In genomic region chr7:126856691-126857291, GRCh38 we compare ENCODE assay signal across 8 cellular contexts.
DNase-seq lines count a peak whose midpoint lies in the region; ATAC-seq and TF ChIP-seq lines count a peak whose summit lies in the region.

No MANE protein-coding gene starts in this region.

- peak; percentile 24 to 76 (median 74); a peak in 4 of 6 replicates for TF ChIP-seq CTCF in HCT116 (IDR thresholded peaks at IDR 0.05 in 2 of 3, conservative IDR thresholded peaks at IDR 0.05 in 1 of 3; ENCODE audit: borderline replicate concordance in 1 of 3, insufficient read depth in 1 of 3, low read depth in 2 of 3, low read length in 2 of 3)

- H3K4me3 Mint-ChIP-seq in activated T-helper 17 cell treated with anti-CD3 and anti-CD28 coated beads, Interleukin-2, amount 50 U/mL, for 72 hours, result no peak overlapping the region

- H3K9me3 ChIP-seq in HCT116 (ENCODE audit: control insufficient read depth in 1 of 2, insufficient read depth in 1 of 2, low read depth in 1 of 2, low read length in 2 of 2), result no peaks in the 10 kb centered on the region

- H3K27ac ChIP-seq in HCT116 (ENCODE audit: low read depth, low read length), result no peak overlapping the region

- H3K27me3 ChIP-seq in HCT116 (ENCODE audit: insufficient read depth, low read length), result peaks cover 47% of the 10 kb centered on the region

- H2AFZ ChIP-seq in HCT116 (ENCODE audit: low read depth, low read length, poor library complexity, severe bottlenecking), result no peak overlapping the region

- H3K4me3 ChIP-seq in HCT116 (replicated peaks in 1 of 2; ENCODE audit: low read depth in 1 of 2, low read length in 2 of 2), result no peak overlapping the region

- no peaks in the 10 kb centered on the region for H3K36me3 ChIP-seq in HCT116 (ENCODE audit: control insufficient read depth in 1 of 2, insufficient read depth in 2 of 2, low read length in 2 of 2)

- no TSS peak for BruUV-seq in HCT116 (replicated peaks; lab: Mats Ljungman, UMichigan)

- no peaks in the 10 kb centered on the region for H3K4me1 Mint-ChIP-seq in activated T-helper 17 cell treated with anti-CD3 and anti-CD28 coated beads, Interleukin-2, amount 50 U/mL, for 72 hours

- POLR2A ChIA-PET in HCT116 (lab: Charles Lee), result no interaction called here

- TF ChIP-seq RAD21 in HCT116 (IDR thresholded peaks at IDR 0.05; ENCODE audit: low read depth), result peak; percentile 34; the same call in 1 of the 2 replicates

- ATAC-seq in GM18505 (IDR thresholded peaks at IDR 0.05; ENCODE audit: unreplicated experiment) (peak; percentile 80), HCT116 (peak; percentile 70), HG03280 (IDR thresholded peaks at IDR 0.05; ENCODE audit: unreplicated experiment) (no peak)
- no peak for ATAC-seq in activated T-helper 17 cell treated with anti-CD3 and anti-CD28 coated beads, Interleukin-2, amount 50 U/mL, for 72 hours (replicated peaks)

- H3K36me3 Mint-ChIP-seq in activated T-helper 17 cell treated with anti-CD3 and anti-CD28 coated beads, Interleukin-2, amount 50 U/mL, for 72 hours (ENCODE audit: low read depth), result no peaks in the 10 kb centered on the region

- H3K4me1 ChIP-seq in HCT116 (ENCODE audit: control insufficient read depth in 1 of 2, insufficient read depth in 2 of 2, low read length in 2 of 2), result no peaks in the 10 kb centered on the region

- DNase-seq in HCT116 (ENCODE audit: low read depth, low spot score) (peak; percentile 8), NCI-H69 (lab: John Stamatoyannopoulos, UW) (peak; percentile 57), germinal center (ENCODE audit: low spot score) (peak; percentile 23), C1 segment of cervical spinal cord (lab: John Stamatoyannopoulos, UW) (no peak)
- no peak for DNase-seq in activated T-cell treated with anti-CD3 and anti-CD28 coated beads, Interleukin-2, amount 50 U/mL, for 1 hour

- peaks cover 9% of the 10 kb centered on the region for H3K27me3 Mint-ChIP-seq in activated T-helper 17 cell treated with anti-CD3 and anti-CD28 coated beads, Interleukin-2, amount 50 U/mL, for 72 hours

- CTCF ChIA-PET in HCT116 (lab: Charles Lee), result interaction anchor here (0.6 kb wide), 1 partner anchor 22 kb away, joined by 3 read pairs; no protein-coding TSS in a partner anchor

- no peak overlapping the region for H3K4me2 ChIP-seq in HCT116 (ENCODE audit: low read length)

- TF ChIP-seq POLR2A in GM18505 (IDR thresholded peaks at IDR 0.05; ENCODE audit: borderline replicate concordance, extremely low read depth, insufficient read depth, insufficient read length) (no peak), HCT116 (IDR thresholded peaks at IDR 0.05; ENCODE audit: borderline replicate concordance, extremely low read depth, insufficient read depth, insufficient read length) (no peak)

- no peaks in the 10 kb centered on the region for H3K79me2 ChIP-seq in HCT116 (ENCODE audit: insufficient read depth, low read length)

- no peak overlapping the region for H3K27ac Mint-ChIP-seq in activated T-helper 17 cell treated with anti-CD3 and anti-CD28 coated beads, Interleukin-2, amount 50 U/mL, for 72 hours

- no peaks in the 10 kb centered on the region for H3K9me2 ChIP-seq in HCT116 (ENCODE audit: insufficient read depth)

- no peak overlapping the region for H3K9ac ChIP-seq in HCT116 (ENCODE audit: low read length)

- H4K20me1 ChIP-seq in HCT116 (ENCODE audit: insufficient read depth), result no peaks in the 10 kb centered on the region

- intact Hi-C loops in HCT116 (cut with micrococcal nuclease), result loop anchor here (5.0 kb wide), 1 partner anchor 41 kb away; no protein-coding TSS in a partner anchor

- H3K9me3 Mint-ChIP-seq in activated T-helper 17 cell treated with anti-CD3 and anti-CD28 coated beads, Interleukin-2, amount 50 U/mL, for 72 hours, result no peaks in the 10 kb centered on the region

- RAD21 ChIA-PET in HCT116 (lab: Charles Lee; ENCODE audit: low non-redundant PET in 1 of 2, low total read pairs in 2 of 2, uncharacterized antibody in 2 of 2, unreplicated experiment in 2 of 2), result no interaction called here

TF ChIP-seq in HCT116, 20 proteins besides CTCF, POLR2A, EP300 and RAD21:
- TF ChIP-seq SP1 (IDR thresholded peaks at IDR 0.05; ENCODE audit: low read depth) (no peak), POLR2AphosphoS5 (IDR thresholded peaks at IDR 0.05; ENCODE audit: low read depth, low read length) (no peak), REST (IDR thresholded peaks at IDR 0.05; ENCODE audit: low read depth) (no peak), EGR1 (IDR thresholded peaks at IDR 0.05; ENCODE audit: low read depth) (no peak), EZH2phosphoT487 (IDR thresholded peaks at IDR 0.05; ENCODE audit: borderline replicate concordance) (no peak), ELF1 (IDR thresholded peaks at IDR 0.05; ENCODE audit: borderline replicate concordance, low read depth) (no peak)

Comparison
In these comparisons a context has a peak if more than half of its experiments do, and no peak if none do; other contexts are left out.
1. ATAC-seq: peak in GM18505 (single experiment) and HCT116 (single experiment); none in activated T-helper 17 cell treated with anti-CD3 and anti-CD28 coated beads, Interleukin-2, amount 50 U/mL, for 72 hours (single experiment) and HG03280 (single experiment).
2. DNase-seq: peak in HCT116 (single experiment), NCI-H69 (single experiment) and germinal center (single experiment); none in C1 segment of cervical spinal cord (0 of 14) and activated T-cell treated with anti-CD3 and anti-CD28 coated beads, Interleukin-2, amount 50 U/mL, for 1 hour (single experiment).